ENCODE assay signal across 15 cellular contexts in the genomic region with DNA sequence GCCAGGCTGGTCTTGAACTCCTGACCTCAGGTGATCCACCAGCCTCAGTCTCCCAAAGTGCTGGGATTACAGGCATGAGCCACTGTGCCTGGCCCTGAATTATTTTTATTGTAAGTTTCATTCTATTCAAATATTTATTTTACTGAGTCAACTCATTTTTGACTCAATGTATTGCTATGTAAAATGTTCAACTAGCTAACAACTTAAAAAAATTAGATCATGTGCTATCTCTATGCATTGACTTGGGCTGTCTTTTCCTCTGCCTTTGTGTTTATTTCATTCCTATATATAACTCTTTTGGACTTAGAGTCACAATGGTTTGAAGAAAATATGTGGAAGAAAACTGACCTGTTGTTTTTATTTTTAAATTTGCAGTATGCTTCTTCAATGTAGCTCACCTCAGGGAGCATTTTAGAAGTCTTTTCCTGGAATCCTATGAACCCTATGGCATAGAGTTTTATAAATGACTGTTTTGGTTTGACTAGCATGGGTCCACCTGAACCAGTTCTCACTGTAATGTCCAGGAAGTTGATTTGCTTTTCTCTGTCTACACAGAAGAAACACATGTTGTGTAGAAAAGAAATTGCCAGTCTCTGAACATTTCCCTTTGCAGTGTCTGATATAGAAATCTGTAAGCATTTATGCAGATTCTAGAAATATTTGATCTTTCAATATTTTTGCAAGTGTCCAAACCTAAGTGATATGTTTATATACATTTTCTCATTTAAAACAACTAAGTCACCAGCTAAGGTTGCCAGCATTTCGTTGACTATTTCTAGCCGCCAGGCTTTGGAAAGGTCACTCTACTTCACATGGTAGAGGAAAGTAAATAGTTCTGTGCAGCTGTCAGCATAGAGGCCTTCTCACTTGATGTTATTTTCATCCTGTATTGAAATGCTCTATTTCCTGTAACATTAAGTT.
DNase-seq lines count a peak whose midpoint lies in the region; ATAC-seq and TF ChIP-seq lines count a peak whose summit lies in the region.
"Had no signal": no experiment of that assay in that cellular context is flagged by ENCODE, and none has a peak within 500 bp of the region (broad histone marks: within the 10 kb centered on the region; RNA-seq: fewer than 3 reads in every experiment).

No MANE protein-coding gene starts in this region.

- TF ChIP-seq CTCF in VCaP (conservative IDR thresholded peaks at IDR 0.05) (no peak), osteocyte (IDR thresholded peaks at IDR 0.05) (no peak), lower leg skin (IDR thresholded peaks at IDR 0.05) (no peak)

- H3K36me3 Mint-ChIP-seq in osteocyte (ENCODE audit: unreplicated experiment): peaks cover 3% of the 10 kb centered on the region
- H3K36me3 Mint-ChIP-seq: mesothelial cell of epicardium had no signal

- H3K27ac Mint-ChIP-seq in osteocyte (ENCODE audit: unreplicated experiment): peak overlapping the region; percentile 89
- H3K27ac Mint-ChIP-seq: activated CD4-positive, alpha-beta T cell treated with anti-CD3 and anti-CD28 coated beads, Interleukin-2, amount 10 ng/mL, durations not matched to agents 24 days and 14 days; dendritic cell treated with granulocyte-macrophage colony-stimulating factor and Interleukin-4, amounts not matched to agents 40 ng/mL and 50 ng/mL, for 4 days; mesothelial cell of epicardium had no signal

- intact Hi-C loops in lower leg skin (cut with DNase I; ENCODE audit: low total_unique reads): no loop called here

- no peaks in the 10 kb centered on the region for H3K9me3 Mint-ChIP-seq in osteocyte (ENCODE audit: unreplicated experiment)

- DNase-seq in ELR (ENCODE audit: low read depth): peak; percentile 58
- DNase-seq in fibroblast of peridontal ligament (ENCODE audit: extremely low read depth): peak; percentile 54
- DNase-seq in osteocyte (ENCODE audit: extremely low spot score, unreplicated experiment): no peak
- DNase-seq in caudate nucleus (lab: John Stamatoyannopoulos, UW): no peak
- DNase-seq in lower leg skin (ENCODE audit: low spot score in 2 of 2): no peak
- DNase-seq in activated CD4-positive, CD25-positive, alpha-beta regulatory T cell (lab: John Stamatoyannopoulos, UW): no peak
- DNase-seq: activated CD4-positive, alpha-beta T cell treated with anti-CD3 and anti-CD28 coated beads, Interleukin-2, amount 10 ng/mL, durations not matched to agents 24 days and 14 days; NCI-H2081; occipital lobe; SIG-M5 had no signal

- no peak overlapping the region for H3K4me3 ChIP-seq in lower leg skin (ENCODE audit: low read depth, poor library complexity, severe bottlenecking)
- H3K4me3 ChIP-seq: BLaER1 treated with 17β-estradiol and CSF1 and Interleukin-3, amounts not matched to agents 10 nM and 100 nM had no signal

- no peak for TF ChIP-seq POLR2A in lower leg skin (IDR thresholded peaks at IDR 0.05)

- no peak for ATAC-seq in HG02970 (IDR thresholded peaks at IDR 0.05; ENCODE audit: low FRiP score, unreplicated experiment)

- H3K27ac ChIP-seq in VCaP: 0 out of 2 replicates have a peak overlapping the region, but pooled peaks have one; percentile 8
- no peak overlapping the region for H3K27ac ChIP-seq in caudate nucleus (ENCODE audit: low read depth, low read length)
- H3K27ac ChIP-seq: BLaER1 treated with 17β-estradiol and CSF1 and Interleukin-3, amounts not matched to agents 10 nM and 100 nM had no signal

- H3K27me3 Mint-ChIP-seq in osteocyte (ENCODE audit: unreplicated experiment): no peaks in the 10 kb centered on the region
- H3K27me3 Mint-ChIP-seq: dendritic cell treated with granulocyte-macrophage colony-stimulating factor and Interleukin-4, amounts not matched to agents 40 ng/mL and 50 ng/mL, for 4 days had no signal

- no peak overlapping the region for H3K4me3 Mint-ChIP-seq in osteocyte (ENCODE audit: unreplicated experiment)
- H3K4me3 Mint-ChIP-seq: activated CD4-positive, alpha-beta T cell treated with anti-CD3 and anti-CD28 coated beads, Interleukin-2, amount 10 ng/mL, durations not matched to agents 24 days and 14 days; dendritic cell treated with granulocyte-macrophage colony-stimulating factor and Interleukin-4, amounts not matched to agents 40 ng/mL and 50 ng/mL, for 4 days; mesothelial cell of epicardium had no signal

- 70 to 74% methylated on average over 2 of the region's 2 CpGs for WGBS in lower leg skin, 2 donors

- peaks cover 52% of the 10 kb centered on the region for H3K4me1 Mint-ChIP-seq in osteocyte (ENCODE audit: unreplicated experiment)
- H3K4me1 Mint-ChIP-seq: activated CD4-positive, alpha-beta T cell treated with anti-CD3 and anti-CD28 coated beads, Interleukin-2, amount 10 ng/mL, durations not matched to agents 24 days and 14 days had no signal

Comparison
In these comparisons a context has a peak if more than half of its experiments do, and no peak if none do; other contexts are left out.
1. DNase-seq: peak in ELR (single experiment) and fibroblast of peridontal ligament (single experiment); none in osteocyte (single experiment), caudate nucleus (0 of 61), lower leg skin (0 of 2) and activated CD4-positive, CD25-positive, alpha-beta regulatory T cell (0 of 4).